In the genomic region with DNA sequence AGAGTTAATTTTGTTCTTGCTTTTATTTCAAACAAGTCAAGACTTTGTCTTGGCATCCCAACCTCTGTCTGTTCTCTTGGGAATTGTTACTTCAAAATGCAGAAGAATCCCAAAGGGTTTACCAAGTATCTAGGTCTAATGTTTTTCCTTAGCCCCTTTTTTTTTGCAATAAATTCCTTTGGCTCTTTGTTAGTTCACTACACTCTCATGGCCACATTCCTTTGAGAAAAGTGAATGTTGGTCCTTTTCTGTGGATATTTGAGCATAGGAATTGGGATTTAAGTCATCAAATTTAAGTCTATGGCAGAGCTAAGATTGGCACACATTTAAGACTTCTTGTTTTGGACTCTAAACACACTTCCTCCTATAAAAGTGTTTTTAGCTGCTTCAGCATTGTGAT, we compare ENCODE assay signal across 1 cellular context.
TF ChIP-seq lines count a peak whose summit lies in the region.

No MANE protein-coding gene starts in this region.

TF ChIP-seq in GM12878, 131 proteins besides CTCF, POLR2A, EP300 and RAD21:
- TF ChIP-seq CBFB (IDR thresholded peaks at IDR 0.05; ENCODE audit: low read depth) (no peak), SREBF2 (IDR thresholded peaks at IDR 0.05; ENCODE audit: low read length) (no peak), RCOR1 (conservative IDR thresholded peaks at IDR 0.05; ENCODE audit: low read depth, low read length) (no peak), MAX (IDR thresholded peaks at IDR 0.05; ENCODE audit: low read depth, low read length) (no peak), CHD1 (IDR thresholded peaks at IDR 0.05; ENCODE audit: low read depth, low read length) (no peak), CREM (IDR thresholded peaks at IDR 0.05; ENCODE audit: low read depth) (no peak)
TF ChIP-seq in GM12878: peak in this region for 0.
